In genomic region chr3:48989796-48990635, GRCh38 we compare ENCODE assay signal across 8 cellular contexts. TPM values are rescaled to one million over a fixed set of nuclear protein-coding genes. Genes with fewer than 3 reads are reported as not detected.
DNase-seq lines count a peak whose midpoint lies in the region; ATAC-seq and TF ChIP-seq lines count a peak whose summit lies in the region.

TSS of gene P4HTM (plus strand) at chr3:48990241. CDS start at chr3:48990257, 16 bp downstream.

- H3K4me3 Mint-ChIP-seq in T-helper 1 cell treated with Interleukin-12 subunit alpha and Interleukin-12 subunit beta and Interleukin-4 antibody, amounts not matched to agents 30 μg/mL and 1 μg/mL, for 36 hours: peak within 1 kb of the TSS; percentile 92

- DNase-seq in DMS79 (lab: John Stamatoyannopoulos, UW): peak; percentile 16
- peak; percentile 89 for DNase-seq in amniotic stem cell (lab: John Stamatoyannopoulos, UW)
- DNase-seq in left cardiac atrium: peak; percentile 92
- peak; percentile 91 to 92 for DNase-seq in psoas muscle
- DNase-seq in ureter (ENCODE audit: low spot score): peak; percentile 86

- H3K4me1 Mint-ChIP-seq in T-helper 1 cell treated with Interleukin-12 subunit alpha and Interleukin-12 subunit beta and Interleukin-4 antibody, amounts not matched to agents 30 μg/mL and 1 μg/mL, for 36 hours (ENCODE audit: low read depth): peaks cover 37% of the 10 kb centered on the region

- intact Hi-C loops in left cardiac atrium (cut with DNase I) (loop anchor here (5.0 to 10.0 kb wide), 2 partner anchors 455 to 457 kb away; no protein-coding TSS in a partner anchor), psoas muscle (cut with DNase I) (loop anchor here in 1 of 2 donors (5.0 kb wide), 1 partner anchor 102 kb away; the partner anchor contains the start of gene QRICH1)

- TF ChIP-seq CTCF in LNCAP (IDR thresholded peaks at IDR 0.05) (peak; percentile 48; the same call in 1 of the 2 replicates), psoas muscle (IDR thresholded peaks at IDR 0.05) (peak; percentile 25)

- ATAC-seq in GM21529 (IDR thresholded peaks at IDR 0.05; ENCODE audit: unreplicated experiment) (peak; percentile 55), left cardiac atrium (peak; percentile 92), psoas muscle (peak; percentile 78 to 87 (median 86))

- peak within 1 kb of the TSS; percentile 78 for H3K27ac ChIP-seq in psoas muscle

- H3K27me3 Mint-ChIP-seq in T-helper 1 cell treated with Interleukin-12 subunit alpha and Interleukin-12 subunit beta and Interleukin-4 antibody, amounts not matched to agents 30 μg/mL and 1 μg/mL, for 36 hours (ENCODE audit: low read depth): no peaks in the 10 kb centered on the region

- H3K27ac Mint-ChIP-seq in T-helper 1 cell treated with Interleukin-12 subunit alpha and Interleukin-12 subunit beta and Interleukin-4 antibody, amounts not matched to agents 30 μg/mL and 1 μg/mL, for 36 hours: peak within 1 kb of the TSS; percentile 91

- H3K27me3 ChIP-seq in psoas muscle (ENCODE audit: insufficient read depth in 3 of 3, low read length in 2 of 3): no peaks in the 10 kb centered on the region

- 1% methylated on average over 52 to 91 of the region's 91 CpGs for WGBS in psoas muscle, 3 donors

- H3K9me3 ChIP-seq in psoas muscle: no peaks in the 10 kb centered on the region

- H3K36me3 ChIP-seq in psoas muscle (ENCODE audit: insufficient read depth in 1 of 2, low read depth in 1 of 2): peaks cover 0 to 21% of the 10 kb centered on the region in 2 donors

- H3K36me3 Mint-ChIP-seq in T-helper 1 cell treated with Interleukin-12 subunit alpha and Interleukin-12 subunit beta and Interleukin-4 antibody, amounts not matched to agents 30 μg/mL and 1 μg/mL, for 36 hours (ENCODE audit: low read depth): peaks cover 20% of the 10 kb centered on the region

- peaks cover 25% of the 10 kb centered on the region for H3K4me1 ChIP-seq in psoas muscle

- no peaks in the 10 kb centered on the region for H3K9me3 Mint-ChIP-seq in T-helper 1 cell treated with Interleukin-12 subunit alpha and Interleukin-12 subunit beta and Interleukin-4 antibody, amounts not matched to agents 30 μg/mL and 1 μg/mL, for 36 hours

- H3K4me3 ChIP-seq in psoas muscle: peak within 1 kb of the TSS; percentile 94

RNA-seq across cellular contexts. Expression of gene P4HTM, which starts in this region (rescaled TPM):
- total RNA-seq in left cardiac atrium: 10 to 100 TPM; 32.8 to 33.9 TPM
- 10 to 100 TPM; 11.1 to 17.0 (median 13.7) TPM for total RNA-seq in psoas muscle
- 1 to 10 TPM; 4.1 to 8.7 (median 8.5) TPM for polyA plus RNA-seq in psoas muscle
- total RNA-seq in ureter: 47.2 TPM

Comparison
In these comparisons a context has a peak if more than half of its experiments do, and no peak if none do; other contexts are left out.
1. Peak in every context shown above with its lines: DNase-seq, ATAC-seq, H3K4me3 ChIP-seq and H3K27ac ChIP-seq.
2. DNase-seq: peak in every context shown above with its lines; median percentile 92 in left cardiac atrium; 92 in psoas muscle; 89 in amniotic stem cell; 86 in ureter; 16 in DMS79.